In genomic region chr1:156841289-156841855, GRCh38 we compare ENCODE assay signal across 1 cellular context.
TF ChIP-seq lines count a peak whose summit lies in the region.

No MANE protein-coding gene starts in this region.

TF ChIP-seq in H1, 55 proteins besides CTCF, POLR2A, EP300 and RAD21:
- TF ChIP-seq SP1 (IDR thresholded peaks at IDR 0.05; ENCODE audit: low read depth, low read length) (no peak), TEAD4 (IDR thresholded peaks at IDR 0.05; ENCODE audit: low read depth, low read length) (peak; percentile 40; the same call in 1 of the 2 replicates)
